In the genomic region with DNA sequence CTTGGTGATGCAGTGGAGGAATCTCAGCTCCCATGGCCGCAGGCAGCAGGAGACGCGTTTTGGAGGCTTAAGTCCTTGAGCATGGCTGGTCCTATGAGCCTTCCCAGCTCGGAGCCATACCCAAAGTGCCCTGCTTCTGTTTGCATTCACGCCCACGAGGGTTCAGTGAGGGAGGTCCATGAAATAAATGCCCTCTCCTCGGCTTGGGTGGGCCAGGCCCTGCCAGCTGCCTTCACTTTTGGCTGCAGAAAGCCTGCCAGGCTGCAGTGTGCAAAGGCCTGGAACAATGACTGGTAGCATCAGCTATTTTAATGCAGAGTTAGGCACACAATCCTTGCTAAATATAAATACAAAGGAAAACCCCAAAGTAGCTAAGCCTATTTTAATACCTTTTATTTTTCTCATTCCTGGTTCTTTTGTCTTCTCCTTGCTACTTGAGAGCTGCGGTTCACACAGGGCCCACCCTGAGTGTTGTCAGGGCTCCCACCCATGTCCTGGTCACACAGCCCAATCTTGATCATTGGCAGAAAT, we compare ENCODE assay signal across 13 cellular contexts. TPM values are rescaled to one million over a fixed set of nuclear protein-coding genes. Genes with fewer than 3 reads are reported as not detected.
DNase-seq lines count a peak whose midpoint lies in the region; ATAC-seq lines count a peak whose summit lies in the region.
"Had no signal": no experiment of that assay in that cellular context is flagged by ENCODE, and none has a peak within 500 bp of the region (broad histone marks: within the 10 kb centered on the region; RNA-seq: fewer than 3 reads in every experiment).

No MANE protein-coding gene starts in this region.

- no peaks in the 10 kb centered on the region for H3K27me3 ChIP-seq in SJSA1 (replicated peaks)
- H3K27me3 ChIP-seq: MG63 had no signal

- H3K4me3 Mint-ChIP-seq in activated T-cell treated with anti-CD3 and anti-CD28 coated beads, Interleukin-2, amount 50 U/mL, for 4 hours: peak overlapping the region; percentile 48

- peaks cover 45% of the 10 kb centered on the region for H3K4me1 ChIP-seq in SJSA1 (replicated peaks)

- DNase-seq in activated T-cell treated with anti-CD3 and anti-CD28 coated beads, Interleukin-2, amount 50 U/mL, for 4 hours: no peak
- DNase-seq in activated T-cell treated with anti-CD3 and anti-CD28 coated beads, Interleukin-2, amount 50 U/mL, for 48 hours: no peak
- DNase-seq in SJSA1 (ENCODE audit: low read depth in 1 of 2, low spot score in 2 of 2): peak; percentile 95 to 96
- DNase-seq in iPS-NIHi11 (ENCODE audit: low spot score): peak; percentile 22
- DNase-seq in superior temporal gyrus (ENCODE audit: extremely low spot score): peak; percentile 21
- DNase-seq in stimulated activated CD4-positive, alpha-beta T cell treated with anti-CD3 and anti-CD28 coated beads, Interleukin-4, amount 100 ng/mL, for 24 hours: no peak
- DNase-seq: activated CD4-positive, alpha-beta T cell treated with anti-CD3 and anti-CD28 coated beads, Interleukin-2, amount 50 U/mL, for 1 hour; effector CD8-positive, alpha-beta T cell; mesenchymal stem cell; MG63; SK-N-SH had no signal

- H3K27ac ChIP-seq in SJSA1: peak overlapping the region; percentile 85

- ATAC-seq in activated T-cell treated with anti-CD3 and anti-CD28 coated beads, Interleukin-2, amount 50 U/mL, for 4 hours: no peak
- ATAC-seq in HG03108 (IDR thresholded peaks at IDR 0.05; ENCODE audit: unreplicated experiment) (no peak), GM18870 (IDR thresholded peaks at IDR 0.05; ENCODE audit: unreplicated experiment) (no peak)

- no peaks in the 10 kb centered on the region for H3K27me3 Mint-ChIP-seq in activated T-cell treated with anti-CD3 and anti-CD28 coated beads, Interleukin-2, amount 50 U/mL, for 4 hours (ENCODE audit: low read depth)

- no peaks in the 10 kb centered on the region for H3K9me3 ChIP-seq in SJSA1 (replicated peaks)
- H3K9me3 ChIP-seq: MG63, SK-N-SH had no signal

- H3K36me3 Mint-ChIP-seq in activated T-cell treated with anti-CD3 and anti-CD28 coated beads, Interleukin-2, amount 50 U/mL, for 4 hours (ENCODE audit: insufficient read depth): no peaks in the 10 kb centered on the region

- H3K36me3 ChIP-seq in SJSA1: no peaks in the 10 kb centered on the region
- H3K36me3 ChIP-seq: MG63 had no signal

- no peak overlapping the region; the same call in 1 of the 2 replicates for H3K4me3 ChIP-seq in SJSA1

- H3K9me3 Mint-ChIP-seq in activated T-cell treated with anti-CD3 and anti-CD28 coated beads, Interleukin-2, amount 50 U/mL, for 4 hours: no peaks in the 10 kb centered on the region

- H3K4me1 Mint-ChIP-seq in activated T-cell treated with anti-CD3 and anti-CD28 coated beads, Interleukin-2, amount 50 U/mL, for 4 hours (ENCODE audit: low read depth): peaks cover 17% of the 10 kb centered on the region

RNA-seq across cellular contexts. Expression of a gene that starts 49.4 kb away (rescaled TPM):
- total RNA-seq in activated T-cell treated with anti-CD3 and anti-CD28 coated beads, Interleukin-2, amount 50 U/mL, for 4 hours: 100 to 1,000 TPM; 328 to 367 (median 332) TPM
- total RNA-seq in SJSA1 (2014; rRNA removed; shearing (Covaris generic)): 310 and 399 TPM in 2 replicates

Comparison
In these comparisons a context has a peak if more than half of its experiments do, and no peak if none do; other contexts are left out.
1. DNase-seq: peak in SJSA1 (2 of 2), iPS-NIHi11 (single experiment) and superior temporal gyrus (single experiment); none in activated T-cell treated with anti-CD3 and anti-CD28 coated beads, Interleukin-2, amount 50 U/mL, for 4 hours (single experiment), activated T-cell treated with anti-CD3 and anti-CD28 coated beads, Interleukin-2, amount 50 U/mL, for 48 hours (0 of 2) and stimulated activated CD4-positive, alpha-beta T cell treated with anti-CD3 and anti-CD28 coated beads, Interleukin-4, amount 100 ng/mL, for 24 hours (single experiment).